In the genomic region with DNA sequence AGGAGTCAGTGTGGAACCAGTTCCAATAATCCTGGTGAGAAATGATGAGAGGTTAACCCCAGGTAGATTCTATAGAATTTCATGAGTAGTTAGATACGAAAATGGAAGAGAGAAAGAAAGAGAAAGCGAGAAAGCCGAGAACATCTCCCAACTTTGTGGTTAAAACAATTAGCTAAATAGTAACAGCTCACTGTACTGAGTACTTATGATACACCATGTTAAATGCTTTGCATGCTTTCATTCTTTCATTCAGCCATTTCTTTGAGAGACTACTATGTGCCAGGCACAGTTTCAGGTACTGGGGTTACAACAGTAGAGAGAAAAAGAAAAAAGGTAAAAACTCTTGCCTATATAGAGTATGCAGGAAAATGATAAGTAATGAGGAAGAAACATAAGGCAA, we compare ENCODE assay signal across 17 cellular contexts.
DNase-seq lines count a peak whose midpoint lies in the region; ATAC-seq and TF ChIP-seq lines count a peak whose summit lies in the region.
"Had no signal": no experiment of that assay in that cellular context is flagged by ENCODE, and none has a peak within 500 bp of the region (broad histone marks: within the 10 kb centered on the region; RNA-seq: fewer than 3 reads in every experiment).

No MANE protein-coding gene starts in this region.

- no peak overlapping the region for H3K4me2 ChIP-seq in mammary epithelial cell (ENCODE audit: insufficient read depth, low read depth, low read length)

- intact Hi-C loops in mammary epithelial cell (cut with micrococcal nuclease) = no loop called here
- intact Hi-C loops in sciatic nerve (cut with DNase I) = no loop called here

- H3K9ac ChIP-seq in mammary epithelial cell (ENCODE audit: insufficient read depth, low read length) = no peak overlapping the region

- CTCF ChIA-PET in mammary epithelial cell (lab: Charles Lee; ENCODE audit: low non-redundant PET) = no interaction called here

- no peaks in the 10 kb centered on the region for H3K79me2 ChIP-seq in mammary epithelial cell (ENCODE audit: insufficient read depth, low read length)

- 64% methylated on average over 3 of the region's 3 CpGs for WGBS in mammary epithelial cell (ENCODE audit: low coverage, missing lambda C conversion rate)

- no peaks in the 10 kb centered on the region for H3K4me1 ChIP-seq in mammary epithelial cell (ENCODE audit: insufficient read depth, low read length)

- H3K27ac ChIP-seq in mammary epithelial cell (ENCODE audit: insufficient read depth, low read depth, low read length) = no peak overlapping the region
- H3K27ac ChIP-seq: cardiac muscle cell, VCaP had no signal

- no peaks in the 10 kb centered on the region for H3K9me3 ChIP-seq in mammary epithelial cell (replicated peaks; ENCODE audit: insufficient read depth, low read length)

- no peaks in the 10 kb centered on the region for H3K36me3 ChIP-seq in mammary epithelial cell (ENCODE audit: insufficient read depth, low read length)
- H3K36me3 ChIP-seq: cardiac muscle cell had no signal

- no peak overlapping the region for H3K4me3 ChIP-seq in mammary epithelial cell (replicated peaks in 1 of 3; ENCODE audit: insufficient read depth in 1 of 3, low read depth in 2 of 3, low read length in 3 of 3)
- H3K4me3 ChIP-seq: cardiac muscle cell had no signal

- no TSS peak for BruUV-seq in mammary epithelial cell (replicated peaks; lab: Mats Ljungman, UMichigan)

- DNase-seq in mammary epithelial cell = no peak
- no peak for DNase-seq in activated CD4-positive, alpha-beta T cell treated with anti-CD3 and anti-CD28 coated beads, Interleukin-2, amount 50 U/mL, for 4 hours
- DNase-seq in sciatic nerve (ENCODE audit: low spot score) = no peak
- DNase-seq in NCI-H2029 (lab: John Stamatoyannopoulos, UW) = no peak
- DNase-seq: C1 segment of cervical spinal cord; GDM1; NCI-H1436 treated with DMSO at 0.1 percent for 48 hours; NCI-H774; posterior cingulate gyrus; SIG-M5; stimulated activated naive CD4-positive, alpha-beta T cell had no signal

- TF ChIP-seq CTCF in mammary epithelial cell (conservative IDR thresholded peaks at IDR 0.05 in 1 of 2, IDR thresholded peaks at IDR 0.05 in 1 of 2; ENCODE audit: extremely low read depth in 1 of 2, insufficient read depth in 1 of 2, low read depth in 1 of 2, low read length in 2 of 2) = no peak

- dilution Hi-C loops in mammary epithelial cell (cut with HindIII; ENCODE audit: low sequenced_read_pairs) = no loop called here

- H3K27me3 ChIP-seq in mammary epithelial cell (ENCODE audit: insufficient read depth, low read length) = peaks cover 4% of the 10 kb centered on the region
- H3K27me3 ChIP-seq: cardiac muscle cell had no signal

- in situ Hi-C loops in mammary epithelial cell (cut with MboI; ENCODE audit: low sequenced_read_pairs in 2 of 2) = no loop called here

- ATAC-seq in GM18873 (IDR thresholded peaks at IDR 0.05; ENCODE audit: low FRiP score, unreplicated experiment) = peak; percentile 83
- peak; percentile 97 for ATAC-seq in GM21390 (IDR thresholded peaks at IDR 0.05; ENCODE audit: unreplicated experiment)
- peak; percentile 92 for ATAC-seq in HG02981 (IDR thresholded peaks at IDR 0.05; ENCODE audit: unreplicated experiment)
- ATAC-seq in HG03575 (IDR thresholded peaks at IDR 0.05; ENCODE audit: extremely low read depth, insufficient number of reproducible peaks, low FRiP score, unreplicated experiment) = peak; percentile 71
- no peak for ATAC-seq in sciatic nerve

- no peak overlapping the region for H2AFZ ChIP-seq in mammary epithelial cell (ENCODE audit: low read depth, low read length)

- no peaks in the 10 kb centered on the region for H4K20me1 ChIP-seq in mammary epithelial cell (ENCODE audit: insufficient read depth, low read length)
